13 cellular contexts compared by ENCODE assay signal in genomic region chrX:25344191-25344936, GRCh38.
A peak's percentile ranks its signal among the peaks of the same experiment; 100 is the strongest.
DNase-seq lines count a peak whose midpoint lies in the region; ATAC-seq lines count a peak whose summit lies in the region.
"Had no signal": no experiment of that assay in that cellular context is flagged by ENCODE, and none has a peak within 500 bp of the region (broad histone marks: within the 10 kb centered on the region; RNA-seq: fewer than 3 reads in every experiment).

No MANE protein-coding gene starts in this region.

- H3K27ac ChIP-seq in cingulate gyrus (ENCODE audit: low read depth, low read length): peak overlapping the region; percentile 1

- ATAC-seq in GM21515 (IDR thresholded peaks at IDR 0.05; ENCODE audit: unreplicated experiment): no peak
- ATAC-seq: activated naive CD4-positive, alpha-beta T cell treated with anti-CD3 and anti-CD28 coated beads, Interleukin-2, amount 50 U/mL, for 72 hours; CD8-positive, alpha-beta T cell had no signal

- DNase-seq in NCI-H1417 (lab: John Stamatoyannopoulos, UW): peak in 2 of 3 experiments; percentile 46 to 72
- DNase-seq in NCI-H1417 treated with DMSO at 0.1 percent for 48 hours (lab: John Stamatoyannopoulos, UW): no peak
- DNase-seq in NCI-H345 (lab: John Stamatoyannopoulos, UW): peak; percentile 72
- peak; percentile 14 for DNase-seq in retina
- no peak for DNase-seq in HT-29 (ENCODE audit: low spot score)
- no peak for DNase-seq in stimulated activated CD4-positive, alpha-beta T cell treated with anti-CD3 and anti-CD28 coated beads, Interleukin-1b, Interleukin-23, amount 100 ng/mL, for 48 hours
- DNase-seq: activated T-cell treated with anti-CD3 and anti-CD28 coated beads, Interleukin-2, amount 50 U/mL, for 1 hour; CD8-positive, alpha-beta T cell; effector CD8-positive, alpha-beta T cell; stimulated activated CD4-positive, alpha-beta T cell treated with anti-CD3 and anti-CD28 coated beads, Interleukin-12 subunit alpha, Interleukin-12 subunit beta, amount 100 ng/mL, for 4 hours had no signal

Comparison
In these comparisons a context has a peak if more than half of its experiments do, and no peak if none do; other contexts are left out.
1. DNase-seq: peak in NCI-H1417 (2 of 3), NCI-H345 (single experiment) and retina (single experiment); none in NCI-H1417 treated with DMSO at 0.1 percent for 48 hours (single experiment), HT-29 (single experiment) and stimulated activated CD4-positive, alpha-beta T cell treated with anti-CD3 and anti-CD28 coated beads, Interleukin-1b, Interleukin-23, amount 100 ng/mL, for 48 hours (single experiment).